ENCODE assay signal across 13 cellular contexts in genomic region chr10:101968910-101969321, GRCh38.
DNase-seq lines count a peak whose midpoint lies in the region; ATAC-seq and TF ChIP-seq lines count a peak whose summit lies in the region.
"Had no signal": no experiment of that assay in that cellular context is flagged by ENCODE, and none has a peak within 500 bp of the region (broad histone marks: within the 10 kb centered on the region; RNA-seq: fewer than 3 reads in every experiment).

No MANE protein-coding gene starts in this region.

- ATAC-seq in HG02885 (IDR thresholded peaks at IDR 0.05; ENCODE audit: poor library complexity, unreplicated experiment) (peak; percentile 46), upper lobe of right lung (peak; percentile 20)

- intact Hi-C loops in cardiac septum (cut with DNase I) (no loop called here), upper lobe of right lung (cut with DNase I) (no loop called here)

- H3K9me3 ChIP-seq in right atrium auricular region (no peaks in the 10 kb centered on the region), upper lobe of right lung (no peaks in the 10 kb centered on the region)
- H3K9me3 ChIP-seq: colonic mucosa, stomach had no signal

- peaks cover 7% of the 10 kb centered on the region for H3K36me3 ChIP-seq in right atrium auricular region
- peaks cover 61% of the 10 kb centered on the region for H3K36me3 ChIP-seq in upper lobe of right lung
- H3K36me3 ChIP-seq: colonic mucosa had no signal

- H3K27me3 Mint-ChIP-seq in activated CD4-positive, alpha-beta memory T cell treated with anti-CD3 and anti-CD28 coated beads, Interleukin-2, amount 10 ng/mL, durations not matched to agents 7 days and 5 days, result no peaks in the 10 kb centered on the region

- H3K4me1 Mint-ChIP-seq in activated CD4-positive, alpha-beta memory T cell treated with anti-CD3 and anti-CD28 coated beads, Interleukin-2, amount 10 ng/mL, durations not matched to agents 7 days and 5 days, result peaks cover 26% of the 10 kb centered on the region

- H3K4me3 ChIP-seq in right atrium auricular region, result no peak overlapping the region
- H3K4me3 ChIP-seq in upper lobe of right lung, result no peak overlapping the region
- H3K4me3 ChIP-seq: colonic mucosa, stomach had no signal

- CTCF ChIA-PET in activated CD4-positive, alpha-beta memory T cell treated with anti-CD3 and anti-CD28 coated beads, Interleukin-2, amount 10 ng/mL, durations not matched to agents 7 days and 5 days (lab: Charles Lee), result interaction anchor here (0.6 to 2.8 kb wide), 3 partner anchors 39 to 128 kb away, joined by 3 to 12 read pairs (median 4); no protein-coding TSS in a partner anchor

- H3K27ac Mint-ChIP-seq in activated CD4-positive, alpha-beta memory T cell treated with anti-CD3 and anti-CD28 coated beads, Interleukin-2, amount 10 ng/mL, durations not matched to agents 7 days and 5 days, result peak overlapping the region; percentile 12

- peaks cover 0 to 52% of the 10 kb centered on the region in 2 donors for H3K4me1 ChIP-seq in right atrium auricular region
- H3K4me1 ChIP-seq in upper lobe of right lung, result peaks cover 3% of the 10 kb centered on the region
- H3K4me1 ChIP-seq: colonic mucosa had no signal

- H3K27ac ChIP-seq in right atrium auricular region (peak overlapping the region; percentile 52 to 95), upper lobe of right lung (no peak overlapping the region)
- H3K27ac ChIP-seq: colonic mucosa had no signal

- no peak for DNase-seq in right atrium auricular region (ENCODE audit: low spot score)
- DNase-seq in cardiac septum (ENCODE audit: low spot score), result no peak
- no peak for DNase-seq in activated CD4-positive, alpha-beta memory T cell treated with anti-CD3 and anti-CD28 coated beads, Interleukin-2, amount 10 ng/mL, durations not matched to agents 7 days and 5 days
- DNase-seq in upper lobe of right lung, result no peak
- no peak for DNase-seq in central memory CD4-positive, alpha-beta T cell
- no peak for DNase-seq in NCI-H1694 treated with DMSO at 0.1 percent for 48 hours (lab: John Stamatoyannopoulos, UW)
- no peak for DNase-seq in NCI-H2081 (lab: John Stamatoyannopoulos, UW)
- DNase-seq: colonic mucosa; NCI-H1105 treated with DMSO at 0.1 percent for 48 hours; NCI-H526; stimulated activated CD4-positive, alpha-beta T cell treated with anti-CD3 and anti-CD28 coated beads, Interleukin-2, amount 100 ng/mL, for 24 hours; stomach had no signal

- H3K4me3 Mint-ChIP-seq in activated CD4-positive, alpha-beta memory T cell treated with anti-CD3 and anti-CD28 coated beads, Interleukin-2, amount 10 ng/mL, durations not matched to agents 7 days and 5 days, result no peak overlapping the region

- POLR2A ChIA-PET in activated CD4-positive, alpha-beta memory T cell treated with anti-CD3 and anti-CD28 coated beads, Interleukin-2, amount 10 ng/mL, durations not matched to agents 7 days and 5 days (lab: Charles Lee), result interaction anchor here (0.5 to 1.6 kb wide), 3 partner anchors 13 to 151 kb away, joined by 3 to 5 read pairs (median 5); partner anchors contain the start of gene OGA

- TF ChIP-seq CTCF in right atrium auricular region (IDR thresholded peaks at IDR 0.05) (no peak), upper lobe of right lung (IDR thresholded peaks at IDR 0.05) (no peak)

- H3K27me3 ChIP-seq in right atrium auricular region, result no peaks in the 10 kb centered on the region
- H3K27me3 ChIP-seq in upper lobe of right lung, result no peaks in the 10 kb centered on the region
- H3K27me3 ChIP-seq: colonic mucosa, stomach had no signal

- H3K9me3 Mint-ChIP-seq in activated CD4-positive, alpha-beta memory T cell treated with anti-CD3 and anti-CD28 coated beads, Interleukin-2, amount 10 ng/mL, durations not matched to agents 7 days and 5 days, result no peaks in the 10 kb centered on the region

- H3K36me3 Mint-ChIP-seq in activated CD4-positive, alpha-beta memory T cell treated with anti-CD3 and anti-CD28 coated beads, Interleukin-2, amount 10 ng/mL, durations not matched to agents 7 days and 5 days (ENCODE audit: low read depth), result peaks cover 52% of the 10 kb centered on the region
